In the genomic region with DNA sequence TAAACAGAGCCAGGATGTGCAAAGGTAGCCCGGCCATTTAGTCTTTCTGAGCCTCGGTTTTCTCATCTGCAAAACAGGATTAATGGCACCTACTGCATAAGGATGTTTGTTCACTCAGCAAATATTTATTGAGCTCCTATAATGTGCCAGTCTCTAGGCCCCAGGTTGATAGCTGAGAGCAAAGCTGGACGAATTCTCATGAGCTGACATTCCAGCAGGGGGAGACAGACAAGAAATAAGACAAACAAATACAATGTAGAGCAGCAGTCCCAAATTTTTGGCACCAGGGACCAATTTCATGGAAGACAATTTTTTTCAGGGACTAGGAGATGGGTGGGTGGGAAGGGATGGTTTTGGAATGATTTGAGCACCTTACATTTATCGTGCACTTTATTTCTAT, we compare ENCODE assay signal across 8 cellular contexts.
DNase-seq lines count a peak whose midpoint lies in the region; ATAC-seq and TF ChIP-seq lines count a peak whose summit lies in the region.

No MANE protein-coding gene starts in this region.

- peaks cover 10% of the 10 kb centered on the region for H3K4me1 ChIP-seq in body of pancreas

- no peaks in the 10 kb centered on the region for H3K36me3 ChIP-seq in body of pancreas (replicated peaks in 1 of 2; ENCODE audit: insufficient read depth in 1 of 2, low read depth in 2 of 2)

- TF ChIP-seq POLR2A in body of pancreas (IDR thresholded peaks at IDR 0.05): no peak

- no peak overlapping the region for H3K27ac Mint-ChIP-seq in nephron

- H3K27ac ChIP-seq in body of pancreas: no peak overlapping the region
- H3K27ac ChIP-seq in substantia nigra (ENCODE audit: low read depth, low read length, poor library complexity, severe bottlenecking): no peak overlapping the region

- TF ChIP-seq CTCF in body of pancreas (IDR thresholded peaks at IDR 0.05) (peak in 5 of 7 experiments; percentile 19 to 42 (median 25)), nephron (IDR thresholded peaks at IDR 0.05; ENCODE audit: unreplicated experiment in 3 of 3) (peak; percentile 33 to 50 (median 34))

- DNase-seq in DMS53 (lab: John Stamatoyannopoulos, UW): peak; percentile 36
- DNase-seq in DMS53 treated with DMSO at 0.1 percent for 48 hours (lab: John Stamatoyannopoulos, UW; ENCODE audit: unreplicated experiment): no peak
- DNase-seq in KBM-7: peak; percentile 17
- DNase-seq in body of pancreas: peak in 2 of 4 donors; percentile 23 to 37
- no peak for DNase-seq in substantia nigra (lab: John Stamatoyannopoulos, UW)

- no peaks in the 10 kb centered on the region for H3K9me3 Mint-ChIP-seq in nephron

- H3K4me1 Mint-ChIP-seq in nephron: peaks cover 23% of the 10 kb centered on the region

- in situ Hi-C loops in KBM-7 (cut with MboI; ENCODE audit: low pct_unique_long_range_greater_than_20kb, low sequenced_read_pairs): no loop called here

- no peaks in the 10 kb centered on the region for H3K36me3 Mint-ChIP-seq in nephron (ENCODE audit: low read depth)

- 51 to 53% methylated on average over 4 of the region's 4 CpGs for WGBS in body of pancreas, 2 donors

- intact Hi-C loops in body of pancreas (cut with DNase I): no loop called here

- peaks cover 80% of the 10 kb centered on the region for H3K27me3 Mint-ChIP-seq in nephron (ENCODE audit: low read depth)

- no peak overlapping the region for H3K4me3 ChIP-seq in body of pancreas

- no peak overlapping the region for H3K4me3 Mint-ChIP-seq in nephron

- H3K9me3 ChIP-seq in body of pancreas: no peaks in the 10 kb centered on the region

- peaks cover 0 to 11% of the 10 kb centered on the region in 2 donors for H3K27me3 ChIP-seq in body of pancreas

- no peak for ATAC-seq in body of pancreas
- no peak for ATAC-seq in GM21381 (IDR thresholded peaks at IDR 0.05; ENCODE audit: unreplicated experiment)
- no peak for ATAC-seq in HG03460 (IDR thresholded peaks at IDR 0.05; ENCODE audit: unreplicated experiment)

Comparison
In these comparisons a context has a peak if more than half of its experiments do, and no peak if none do; other contexts are left out.
1. DNase-seq: peak in DMS53 (single experiment) and KBM-7 (single experiment); none in DMS53 treated with DMSO at 0.1 percent for 48 hours (single experiment) and substantia nigra (0 of 49).